ENCODE assay signal across 1 cellular context in the genomic region with DNA sequence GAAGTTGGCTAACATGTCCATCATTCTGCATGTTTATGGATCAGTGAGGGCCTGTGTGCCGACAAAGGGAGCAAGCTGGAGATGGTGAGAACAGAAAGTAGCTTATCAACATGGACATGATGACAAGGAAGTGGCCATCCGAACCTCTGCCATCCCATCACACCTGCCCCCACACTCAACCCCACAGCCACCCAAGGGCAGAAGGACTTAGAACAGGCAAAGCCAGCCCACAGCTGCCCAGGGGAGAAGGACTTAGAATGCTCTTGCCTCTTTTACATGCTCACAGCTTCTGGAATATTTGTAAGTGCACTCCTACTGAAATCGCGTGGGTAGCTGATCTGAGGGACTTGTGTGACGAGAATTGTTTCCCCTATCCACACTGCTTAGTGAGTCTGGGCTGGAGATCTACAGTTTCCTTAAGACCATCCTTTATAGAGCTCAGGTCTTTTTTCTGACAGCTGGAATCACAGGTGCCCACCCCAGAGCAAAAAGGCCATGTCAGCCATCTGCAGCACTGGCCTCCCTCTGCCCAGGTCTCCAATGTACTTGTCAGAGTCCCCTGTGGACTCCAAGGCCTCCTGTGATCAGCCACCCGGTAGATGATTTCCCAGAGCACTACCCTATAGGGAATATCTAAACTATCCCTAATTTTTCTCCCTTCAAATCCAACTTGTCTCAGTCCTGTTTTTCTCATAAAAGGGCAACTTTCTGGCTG.
TF ChIP-seq lines count a peak whose summit lies in the region.

No MANE protein-coding gene starts in this region.

TF ChIP-seq in HEK293, 187 proteins besides CTCF, POLR2A, EP300 and RAD21 (continued from another document):
- TF ChIP-seq ZNF518A (tag by site-specific recombination; conservative IDR thresholded peaks at IDR 0.05; ENCODE audit: low read depth) (no peak), ZFHX2 (tag by site-specific recombination; conservative IDR thresholded peaks at IDR 0.05) (peak; percentile 59)
TF ChIP-seq in HEK293: peak in this region for 2.
